ENCODE assay signal across 38 cellular contexts in genomic region chr3:114119776-114120175, GRCh38. TPM values are rescaled to one million over a fixed set of nuclear protein-coding genes. Genes with fewer than 3 reads are reported as not detected.
"Had no signal": no experiment of that assay in that cellular context is flagged by ENCODE, and none has a peak within 500 bp of the region (broad histone marks: within the 10 kb centered on the region; RNA-seq: fewer than 3 reads in every experiment).

No MANE protein-coding gene starts in this region.

- H3K27me3 Mint-ChIP-seq: activated B cell treated with CpG ODN at 0.5 μM for 24 hours; activated CD4-positive, alpha-beta memory T cell treated with anti-CD3 and anti-CD28 coated beads, Interleukin-2, amount 10 ng/mL, durations not matched to agents 7 days and 5 days; activated naive CD8-positive, alpha-beta T cell treated with anti-CD3 and anti-CD28 coated beads for 36 hours had no signal

- H3K27me3 ChIP-seq: cardiac muscle cell, Peyer's patch, SJSA1 had no signal

- H3K36me3 Mint-ChIP-seq: activated CD8-positive, alpha-beta memory T cell treated with anti-CD3 and anti-CD28 coated beads, Interleukin-2, amount 10 ng/mL, durations not matched to agents 7 days and 5 days; activated naive CD8-positive, alpha-beta T cell treated with anti-CD3 and anti-CD28 coated beads for 36 hours had no signal

- H3K9me3 ChIP-seq: Peyer's patch, SJSA1 had no signal

- H3K27ac ChIP-seq: cardiac muscle cell, Peyer's patch, SJSA1, VCaP had no signal

- H3K27ac Mint-ChIP-seq: activated B cell treated with CpG ODN at 0.5 μM for 24 hours; activated CD4-positive, alpha-beta memory T cell treated with anti-CD3 and anti-CD28 coated beads, Interleukin-2, amount 10 ng/mL, durations not matched to agents 7 days and 5 days; activated CD8-positive, alpha-beta memory T cell treated with anti-CD3 and anti-CD28 coated beads, Interleukin-2, amount 10 ng/mL, durations not matched to agents 7 days and 5 days; activated naive CD8-positive, alpha-beta T cell treated with anti-CD3 and anti-CD28 coated beads for 36 hours had no signal

- H3K4me1 Mint-ChIP-seq: activated B cell treated with CpG ODN at 0.5 μM for 24 hours; activated CD4-positive, alpha-beta memory T cell treated with anti-CD3 and anti-CD28 coated beads, Interleukin-2, amount 10 ng/mL, durations not matched to agents 7 days and 5 days; activated CD8-positive, alpha-beta memory T cell treated with anti-CD3 and anti-CD28 coated beads, Interleukin-2, amount 10 ng/mL, durations not matched to agents 7 days and 5 days; activated naive CD8-positive, alpha-beta T cell treated with anti-CD3 and anti-CD28 coated beads for 36 hours; central memory CD8-positive, alpha-beta T cell had no signal

- H3K4me3 ChIP-seq: cardiac muscle cell, K562, Peyer's patch, SJSA1 had no signal

- H3K4me1 ChIP-seq: Peyer's patch had no signal

- H3K4me3 Mint-ChIP-seq: activated B cell treated with CpG ODN at 0.5 μM for 24 hours; activated CD4-positive, alpha-beta memory T cell treated with anti-CD3 and anti-CD28 coated beads, Interleukin-2, amount 10 ng/mL, durations not matched to agents 7 days and 5 days; activated CD8-positive, alpha-beta memory T cell treated with anti-CD3 and anti-CD28 coated beads, Interleukin-2, amount 10 ng/mL, durations not matched to agents 7 days and 5 days; activated naive CD8-positive, alpha-beta T cell treated with anti-CD3 and anti-CD28 coated beads for 36 hours; central memory CD8-positive, alpha-beta T cell had no signal

- DNase-seq: activated B cell treated with CpG ODN at 0.5 μM for 24 hours; activated CD4-positive, alpha-beta memory T cell treated with anti-CD3 and anti-CD28 coated beads, Interleukin-2, amount 10 ng/mL, durations not matched to agents 7 days and 5 days; activated CD4-positive, alpha-beta T cell treated with anti-CD3 and anti-CD28 coated beads for 48 hours; activated CD4-positive, CD25-positive, alpha-beta regulatory T cell treated with anti-CD3 and anti-CD28 coated beads, Interleukin-2, amount 50 U/mL, for 72 hours; activated CD8-positive, alpha-beta memory T cell treated with anti-CD3 and anti-CD28 coated beads for 24 hours; activated CD8-positive, alpha-beta memory T cell treated with anti-CD3 and anti-CD28 coated beads, Interleukin-2, amount 10 ng/mL, durations not matched to agents 7 days and 5 days; activated CD8-positive, alpha-beta memory T cell treated with anti-CD3 and anti-CD28 coated beads, Interleukin-2, amount 50 U/mL, for 48 hours; activated effector memory CD4-positive, alpha-beta T cell treated with Interleukin-2 at 50 U/mL for 16 hours; activated naive CD4-positive, alpha-beta T cell; activated naive CD4-positive, alpha-beta T cell treated with anti-CD3 and anti-CD28 coated beads, Interleukin-2, amount 50 U/mL, for 16 hours; activated naive CD8-positive, alpha-beta T cell treated with anti-CD3 and anti-CD28 coated beads for 36 hours; activated T-cell treated with anti-CD3 and anti-CD28 coated beads, Interleukin-2, amount 50 U/mL, for 48 hours; amniotic stem cell; aorta; NCI-H1092 treated with DMSO at 0.1 percent for 48 hours; NCI-H1417 treated with DMSO at 0.1 percent for 48 hours; NCI-H187 treated with DMSO at 0.1 percent for 48 hours; NCI-H2081; NCI-H2171 treated with DMSO at 0.1 percent for 48 hours; NCI-H345; NCI-H524 treated with DMSO at 0.1 percent for 48 hours; NCI-H748 treated with DMSO at 0.1 percent for 48 hours; NK-92 treated with Interleukin-12 subunit alpha and Interleukin-12 subunit beta, amount 100 ng/mL, for 24 hours; PC-3; Peyer's patch; RPMI8226; SHP77 treated with DMSO at 0.1 percent for 48 hours; SW 1271; T-helper 1 cell; T-helper 2 cell; T-helper 9 cell had no signal

- H3K36me3 ChIP-seq: cardiac muscle cell, Peyer's patch, SJSA1 had no signal

- H3K9me3 Mint-ChIP-seq: activated B cell treated with CpG ODN at 0.5 μM for 24 hours; activated CD4-positive, alpha-beta memory T cell treated with anti-CD3 and anti-CD28 coated beads, Interleukin-2, amount 10 ng/mL, durations not matched to agents 7 days and 5 days; activated naive CD8-positive, alpha-beta T cell treated with anti-CD3 and anti-CD28 coated beads for 36 hours; central memory CD8-positive, alpha-beta T cell had no signal

RNA-seq across cellular contexts. Expression of gene DRD3, which starts 59.1 kb away (rescaled TPM):
- total RNA-seq: activated B cell treated with CpG ODN at 0.5 μM for 24 hours; activated CD4-positive, alpha-beta memory T cell treated with anti-CD3 and anti-CD28 coated beads, Interleukin-2, amount 10 ng/mL, durations not matched to agents 7 days and 5 days; activated CD8-positive, alpha-beta memory T cell treated with anti-CD3 and anti-CD28 coated beads, Interleukin-2, amount 10 ng/mL, durations not matched to agents 7 days and 5 days; activated naive CD8-positive, alpha-beta T cell treated with anti-CD3 and anti-CD28 coated beads for 36 hours; aorta; K562; M059J; NCI-H460; PC-3; Peyer's patch; SJSA1 had no signal
- polyA plus RNA-seq: aorta, cardiac muscle cell, K562 had no signal
